ENCODE assay signal across 25 cellular contexts in the genomic region with DNA sequence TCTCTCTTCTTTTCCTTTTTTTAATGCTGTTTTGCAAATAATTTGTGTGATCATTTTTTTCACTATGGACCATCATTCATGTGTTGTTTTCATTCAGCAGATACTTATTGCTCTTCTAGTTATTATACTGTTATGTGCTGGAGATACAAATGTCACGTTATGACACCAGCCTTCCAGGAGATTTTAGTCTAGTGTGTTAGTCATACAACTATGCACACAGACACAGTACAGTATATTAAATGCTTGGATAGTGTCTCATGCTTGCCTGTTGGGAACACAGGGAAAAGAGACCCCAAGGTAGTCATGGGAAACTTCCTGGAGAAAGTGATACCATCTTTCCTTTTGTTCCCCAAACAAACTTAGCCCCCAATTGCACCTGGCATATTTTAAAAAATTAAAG.
DNase-seq lines count a peak whose midpoint lies in the region; ATAC-seq and TF ChIP-seq lines count a peak whose summit lies in the region.
"Had no signal": no experiment of that assay in that cellular context is flagged by ENCODE, and none has a peak within 500 bp of the region (broad histone marks: within the 10 kb centered on the region; RNA-seq: fewer than 3 reads in every experiment).

No MANE protein-coding gene starts in this region.

- intact Hi-C loops in PC-3 (cut with micrococcal nuclease) (no loop called here), colonic mucosa (cut with DNase I) (no loop called here)

- POLR2A ChIA-PET in PC-3 (lab: Charles Lee; ENCODE audit: unreplicated experiment) = no interaction called here

- H3K27ac ChIP-seq in PC-3 (ENCODE audit: low read length) (no peak overlapping the region; the same call in 1 of the 2 replicates), coronary artery (no peak overlapping the region), colonic mucosa (no peak overlapping the region)
- H3K27ac ChIP-seq: body of pancreas, gastrocnemius medialis, neutrophil, RWPE1, SK-N-MC, thoracic aorta, vagina, VCaP had no signal

- no peak overlapping the region for H3K4me2 ChIP-seq in PC-3 (ENCODE audit: low read length)

- H2AFZ ChIP-seq in PC-3 (ENCODE audit: low read length) = no peak overlapping the region

- H3K9me3 ChIP-seq in PC-3 (ENCODE audit: low read length) (no peaks in the 10 kb centered on the region), colonic mucosa (no peaks in the 10 kb centered on the region)
- H3K9me3 ChIP-seq: body of pancreas, gastrocnemius medialis, neutrophil, thoracic aorta, vagina had no signal

- ATAC-seq in PC-3 = peak; percentile 91
- ATAC-seq in GM18870 (IDR thresholded peaks at IDR 0.05; ENCODE audit: unreplicated experiment) = no peak
- ATAC-seq: activated naive CD4-positive, alpha-beta T cell treated with anti-CD3 and anti-CD28 coated beads, Interleukin-2, amount 50 U/mL, for 72 hours; body of pancreas; gastrocnemius medialis; stimulated activated naive B cell treated with anti-CD40 and anti-IgM and Interleukin-4, amounts not matched to agents 10 μg/mL and 1 μg/mL and 100 μg/mL, for 72 hours had no signal

- no peaks in the 10 kb centered on the region for H3K36me3 ChIP-seq in PC-3 (ENCODE audit: low read depth, low read length)
- no peaks in the 10 kb centered on the region for H3K36me3 ChIP-seq in colonic mucosa
- H3K36me3 ChIP-seq: gastrocnemius medialis, neutrophil, thoracic aorta, vagina had no signal

- H3K79me2 ChIP-seq in PC-3 (ENCODE audit: low read length) = no peaks in the 10 kb centered on the region

- no peak overlapping the region for H3K4me3 ChIP-seq in PC-3 (ENCODE audit: low read length)
- no peak overlapping the region for H3K4me3 ChIP-seq in choroid plexus epithelial cell (ENCODE audit: low read depth, low read length)
- no peak overlapping the region for H3K4me3 ChIP-seq in coronary artery
- no peak overlapping the region for H3K4me3 ChIP-seq in colonic mucosa
- H3K4me3 ChIP-seq: body of pancreas, gastrocnemius medialis, lung, SK-N-MC, thoracic aorta, vagina had no signal

- H3K4me1 ChIP-seq in PC-3 (ENCODE audit: insufficient read depth, low read length) (peaks cover 10% of the 10 kb centered on the region; the same call in 1 of the 2 replicates), colonic mucosa (no peaks in the 10 kb centered on the region)
- H3K4me1 ChIP-seq: body of pancreas had no signal

- no peaks in the 10 kb centered on the region for H3K9me2 ChIP-seq in PC-3 (replicated peaks; ENCODE audit: low read length)

- DNase-seq in EL = peak; percentile 52
- peak; percentile 59 for DNase-seq in PC-3
- peak; percentile 50 for DNase-seq in choroid plexus epithelial cell (ENCODE audit: low read depth)
- DNase-seq in kidney glomerular epithelial cell (lab: John Stamatoyannopoulos, UW) = peak; percentile 5
- no peak for DNase-seq in coronary artery (ENCODE audit: low spot score)
- no peak for DNase-seq in colonic mucosa
- DNase-seq in NCI-H1048 (lab: John Stamatoyannopoulos, UW) = no peak
- DNase-seq: activated CD4-positive, alpha-beta T cell treated with anti-CD3 and anti-CD28 coated beads, Interleukin-2, amount 10 ng/mL, durations not matched to agents 24 days and 14 days; body of pancreas; CD4-positive, alpha-beta memory T cell; gastrocnemius medialis; kidney; NCI-H1436 treated with DMSO at 0.1 percent for 48 hours; NCI-H524 treated with DMSO at 0.1 percent for 48 hours; small intestine; stimulated activated naive B cell treated with anti-CD40 and anti-IgM and Interleukin-4, amounts not matched to agents 10 μg/mL and 1 μg/mL and 100 μg/mL, for 72 hours had no signal

- CTCF ChIA-PET in PC-3 (lab: Charles Lee) = no interaction called here

- H3K27me3 ChIP-seq in PC-3 (ENCODE audit: low read length) = no peaks in the 10 kb centered on the region
- H3K27me3 ChIP-seq in colonic mucosa = no peaks in the 10 kb centered on the region
- H3K27me3 ChIP-seq: body of pancreas, gastrocnemius medialis, neutrophil, vagina had no signal

- no peak overlapping the region for H3K9ac ChIP-seq in PC-3 (ENCODE audit: low read length)
- no peak overlapping the region for H3K9ac ChIP-seq in colonic mucosa (ENCODE audit: low read depth in 2 of 2, low read length in 2 of 2)

- H4K20me1 ChIP-seq in PC-3 (ENCODE audit: low read length) = no peaks in the 10 kb centered on the region

- TF ChIP-seq CTCF in PC-3 (conservative IDR thresholded peaks at IDR 0.05; ENCODE audit: low read depth, low read length) (no peak), choroid plexus epithelial cell (conservative IDR thresholded peaks at IDR 0.05; ENCODE audit: low read depth, low read length) (no peak), coronary artery (IDR thresholded peaks at IDR 0.05) (no peak), colonic mucosa (IDR thresholded peaks at IDR 0.05) (no peak)

- BruUV-seq in PC-3 (replicated peaks; lab: Mats Ljungman, UMichigan) = no TSS peak

- H3F3A ChIP-seq in PC-3 (ENCODE audit: low read length, unreplicated experiment) = no peaks in the 10 kb centered on the region

Comparison
In these comparisons a context has a peak if more than half of its experiments do, and no peak if none do; other contexts are left out.
1. DNase-seq: peak in EL (single experiment), PC-3 (single experiment), choroid plexus epithelial cell (single experiment) and kidney glomerular epithelial cell (single experiment); none in coronary artery (single experiment), colonic mucosa (single experiment) and NCI-H1048 (single experiment).